ENCODE assay signal across 25 cellular contexts in genomic region chr5:175148773-175149172, GRCh38.
"Had no signal": no experiment of that assay in that cellular context is flagged by ENCODE, and none has a peak within 500 bp of the region (broad histone marks: within the 10 kb centered on the region; RNA-seq: fewer than 3 reads in every experiment).

No MANE protein-coding gene starts in this region.

- H3K4me3 ChIP-seq: coronary artery, dorsolateral prefrontal cortex, esophagus squamous epithelium, gastrocnemius medialis, heart right ventricle, lower lobe of right lung, mucosa of descending colon had no signal

- H3K27ac ChIP-seq: coronary artery, dorsolateral prefrontal cortex, esophagus squamous epithelium, gastrocnemius medialis, heart right ventricle, lower lobe of right lung had no signal

- H3K4me1 ChIP-seq: esophagus squamous epithelium, gastrocnemius medialis, heart right ventricle, lower lobe of right lung had no signal

- ATAC-seq: gastrocnemius medialis; heart right ventricle; left colon; left lobe of liver; left ventricle myocardium superior; lower lobe of right lung; mucosa of descending colon; naive thymus-derived CD8-positive, alpha-beta T cell had no signal

- H3K27me3 ChIP-seq: dorsolateral prefrontal cortex, esophagus squamous epithelium, gastrocnemius medialis had no signal

- FAIRE-seq: colon, endothelial cell of umbilical vein, islet of Langerhans, keratinocyte had no signal

- DNase-seq: dermis blood vessel endothelial cell; dorsolateral prefrontal cortex; effector CD4-positive, alpha-beta T cell; effector memory CD4-positive, alpha-beta T cell; esophagus squamous epithelium; foreskin fibroblast; foreskin melanocyte; gastrocnemius medialis; glutamatergic neuron; head of caudate nucleus; heart right ventricle; hippocampal formation; left colon; left ventricle myocardium superior; lower lobe of right lung; mesenchymal stem cell; naive B cell; naive thymus-derived CD8-positive, alpha-beta T cell had no signal

- H3K36me3 ChIP-seq: esophagus squamous epithelium, gastrocnemius medialis, heart right ventricle, lower lobe of right lung had no signal
